Comparison of ENCODE assay signal across 10 cellular contexts in genomic region chr4:135418353-135418752, GRCh38.
A peak's percentile ranks its signal among the peaks of the same experiment; 100 is the strongest.
DNase-seq lines count a peak whose midpoint lies in the region; ATAC-seq and TF ChIP-seq lines count a peak whose summit lies in the region.
"Had no signal": no experiment of that assay in that cellular context is flagged by ENCODE, and none has a peak within 500 bp of the region (broad histone marks: within the 10 kb centered on the region; RNA-seq: fewer than 3 reads in every experiment).

No MANE protein-coding gene starts in this region.

- H3K27ac Mint-ChIP-seq in endothelial cell (ENCODE audit: unreplicated experiment): no peak overlapping the region
- H3K27ac Mint-ChIP-seq in stimulated activated effector memory CD8-positive, alpha-beta T cell treated with anti-CD3 and anti-CD28 coated beads, Interleukin-12 subunit alpha, Interleukin-12 subunit beta, amount 100 ng/mL, for 72 hours: no peak overlapping the region

- H3K36me3 Mint-ChIP-seq in endothelial cell (ENCODE audit: low read depth, unreplicated experiment): no peaks in the 10 kb centered on the region
- H3K36me3 Mint-ChIP-seq in stimulated activated effector memory CD8-positive, alpha-beta T cell treated with anti-CD3 and anti-CD28 coated beads, Interleukin-12 subunit alpha, Interleukin-12 subunit beta, amount 100 ng/mL, for 72 hours: no peaks in the 10 kb centered on the region

- no peaks in the 10 kb centered on the region for H3K27me3 Mint-ChIP-seq in endothelial cell (ENCODE audit: unreplicated experiment)

- H3K9me3 Mint-ChIP-seq in endothelial cell (ENCODE audit: unreplicated experiment): no peaks in the 10 kb centered on the region
- peaks cover 19% of the 10 kb centered on the region for H3K9me3 Mint-ChIP-seq in stimulated activated effector memory CD8-positive, alpha-beta T cell treated with anti-CD3 and anti-CD28 coated beads, Interleukin-12 subunit alpha, Interleukin-12 subunit beta, amount 100 ng/mL, for 72 hours

- in situ Hi-C loops in ACHN (cut with HindIII; ENCODE audit: low pct_ligation_motif_present, low pct_unique_long_range_greater_than_20kb, low sequenced_read_pairs): no loop called here

- H3K4me3 Mint-ChIP-seq in endothelial cell (ENCODE audit: unreplicated experiment): no peak overlapping the region
- H3K4me3 Mint-ChIP-seq in stimulated activated effector memory CD8-positive, alpha-beta T cell treated with anti-CD3 and anti-CD28 coated beads, Interleukin-12 subunit alpha, Interleukin-12 subunit beta, amount 100 ng/mL, for 72 hours: no peak overlapping the region

- no peaks in the 10 kb centered on the region for H3K4me1 Mint-ChIP-seq in endothelial cell (ENCODE audit: unreplicated experiment)
- no peaks in the 10 kb centered on the region for H3K4me1 Mint-ChIP-seq in stimulated activated effector memory CD8-positive, alpha-beta T cell treated with anti-CD3 and anti-CD28 coated beads, Interleukin-12 subunit alpha, Interleukin-12 subunit beta, amount 100 ng/mL, for 72 hours

- ATAC-seq in GM18868 (IDR thresholded peaks at IDR 0.05; ENCODE audit: unreplicated experiment): peak; percentile 94
- no peak for ATAC-seq in stimulated activated effector memory CD8-positive, alpha-beta T cell treated with anti-CD3 and anti-CD28 coated beads, Interleukin-12 subunit alpha, Interleukin-12 subunit beta, amount 100 ng/mL, for 72 hours
- ATAC-seq: mucosa of descending colon had no signal

- TF ChIP-seq CTCF in endothelial cell (IDR thresholded peaks at IDR 0.05; ENCODE audit: unreplicated experiment): peak; percentile 60

- DNase-seq in ACHN (peak; percentile 24), Kasumi-1 (lab: John Stamatoyannopoulos, UW) (peak; percentile 18 to 21), endothelial cell (ENCODE audit: low spot score) (no peak), NCI-H2171 (lab: John Stamatoyannopoulos, UW) (no peak), DMS153 (lab: John Stamatoyannopoulos, UW) (no peak), NCI-H345 (lab: John Stamatoyannopoulos, UW) (no peak)
- no peak for DNase-seq in stimulated activated effector memory CD8-positive, alpha-beta T cell treated with anti-CD3 and anti-CD28 coated beads, Interleukin-12 subunit alpha, Interleukin-12 subunit beta, amount 100 ng/mL, for 72 hours (ENCODE audit: low spot score in 2 of 2)
- DNase-seq: mucosa of descending colon, NCI-H187 treated with DMSO at 0.1 percent for 48 hours had no signal

Comparison
In these comparisons a context has a peak if more than half of its experiments do, and no peak if none do; other contexts are left out.
1. DNase-seq: peak in ACHN (single experiment) and Kasumi-1 (2 of 2); none in endothelial cell (single experiment), NCI-H2171 (single experiment), DMS153 (single experiment), stimulated activated effector memory CD8-positive, alpha-beta T cell treated with anti-CD3 and anti-CD28 coated beads, Interleukin-12 subunit alpha, Interleukin-12 subunit beta, amount 100 ng/mL, for 72 hours (0 of 2) and NCI-H345 (single experiment).